ENCODE assay signal across 26 cellular contexts in genomic region chr5:9670371-9670770, GRCh38. TPM values are rescaled to one million over a fixed set of nuclear protein-coding genes. Genes with fewer than 3 reads are reported as not detected.
"Had no signal": no experiment of that assay in that cellular context is flagged by ENCODE, and none has a peak within 500 bp of the region (broad histone marks: within the 10 kb centered on the region; RNA-seq: fewer than 3 reads in every experiment).

No MANE protein-coding gene starts in this region.

- H3K4me3 Mint-ChIP-seq: activated CD4-positive, alpha-beta memory T cell treated with anti-CD3 and anti-CD28 coated beads for 36 hours; activated CD4-positive, alpha-beta T cell treated with anti-CD3 and anti-CD28 coated beads, Interleukin-2, amount 10 ng/mL, durations not matched to agents 7 days and 5 days; activated naive CD8-positive, alpha-beta T cell treated with anti-CD3 and anti-CD28 coated beads for 36 hours; activated T-cell treated with anti-CD3 and anti-CD28 coated beads, Interleukin-2, amount 50 U/mL, for 4 hours; T-cell had no signal

- ATAC-seq: activated T-cell treated with anti-CD3 and anti-CD28 coated beads, Interleukin-2, amount 50 U/mL, for 4 hours; Right ventricle myocardium inferior; T-cell had no signal

- H3K36me3 Mint-ChIP-seq: activated CD4-positive, alpha-beta memory T cell treated with anti-CD3 and anti-CD28 coated beads for 36 hours; activated naive CD8-positive, alpha-beta T cell treated with anti-CD3 and anti-CD28 coated beads for 36 hours; T-cell had no signal

- H3K4me1 Mint-ChIP-seq: activated CD4-positive, alpha-beta T cell treated with anti-CD3 and anti-CD28 coated beads, Interleukin-2, amount 10 ng/mL, durations not matched to agents 7 days and 5 days; activated naive CD8-positive, alpha-beta T cell treated with anti-CD3 and anti-CD28 coated beads for 36 hours; T-cell had no signal

- H3K27ac Mint-ChIP-seq: activated CD4-positive, alpha-beta memory T cell treated with anti-CD3 and anti-CD28 coated beads for 36 hours; activated CD4-positive, alpha-beta T cell treated with anti-CD3 and anti-CD28 coated beads, Interleukin-2, amount 10 ng/mL, durations not matched to agents 7 days and 5 days; activated naive CD8-positive, alpha-beta T cell treated with anti-CD3 and anti-CD28 coated beads for 36 hours; T-cell had no signal

- H3K27me3 Mint-ChIP-seq: activated CD4-positive, alpha-beta memory T cell treated with anti-CD3 and anti-CD28 coated beads for 36 hours; activated CD4-positive, alpha-beta T cell treated with anti-CD3 and anti-CD28 coated beads, Interleukin-2, amount 10 ng/mL, durations not matched to agents 7 days and 5 days; activated naive CD8-positive, alpha-beta T cell treated with anti-CD3 and anti-CD28 coated beads for 36 hours had no signal

- H3K9me3 Mint-ChIP-seq: activated CD4-positive, alpha-beta T cell treated with anti-CD3 and anti-CD28 coated beads, Interleukin-2, amount 10 ng/mL, durations not matched to agents 7 days and 5 days had no signal

- DNase-seq: activated CD4-positive, alpha-beta memory T cell treated with anti-CD3 and anti-CD28 coated beads for 36 hours; activated CD4-positive, alpha-beta T cell treated with anti-CD3 and anti-CD28 coated beads, Interleukin-2, amount 10 ng/mL, durations not matched to agents 7 days and 5 days; activated CD4-positive, CD25-positive, alpha-beta regulatory T cell; activated CD8-positive, alpha-beta memory T cell treated with anti-CD3 and anti-CD28 coated beads for 24 hours; activated effector memory CD4-positive, alpha-beta T cell treated with anti-CD3 and anti-CD28 coated beads, Interleukin-2, amount 50 U/mL, for 16 hours; activated naive CD4-positive, alpha-beta T cell treated with Interleukin-2 at 50 U/mL for 16 hours; activated naive CD8-positive, alpha-beta T cell treated with anti-CD3 and anti-CD28 coated beads for 36 hours; activated T-cell treated with anti-CD3 and anti-CD28 coated beads, Interleukin-2, amount 50 U/mL, for 4 hours; brain microvascular endothelial cell; Kasumi-1; NCI-H1092; NCI-H1417; NCI-H1930; NCI-H2171; NCI-H226; NCI-H526; NCI-H774; RPMI8226; T-cell; T-helper 2 cell; T1000 had no signal

RNA-seq across cellular contexts. Expression of gene TAS2R1, which starts 40.2 kb away (rescaled TPM):
- total RNA-seq: activated CD4-positive, alpha-beta memory T cell treated with anti-CD3 and anti-CD28 coated beads for 36 hours; activated CD4-positive, alpha-beta T cell treated with anti-CD3 and anti-CD28 coated beads, Interleukin-2, amount 10 ng/mL, durations not matched to agents 7 days and 5 days; activated naive CD8-positive, alpha-beta T cell treated with anti-CD3 and anti-CD28 coated beads for 36 hours; activated T-cell treated with anti-CD3 and anti-CD28 coated beads, Interleukin-2, amount 50 U/mL, for 4 hours; cardiac muscle cell; NCI-H460; OCI-LY7; Right ventricle myocardium inferior; T-cell had no signal
- polyA plus RNA-seq: adipose tissue, cardiac muscle cell had no signal
